28 cellular contexts compared by ENCODE assay signal in the genomic region with DNA sequence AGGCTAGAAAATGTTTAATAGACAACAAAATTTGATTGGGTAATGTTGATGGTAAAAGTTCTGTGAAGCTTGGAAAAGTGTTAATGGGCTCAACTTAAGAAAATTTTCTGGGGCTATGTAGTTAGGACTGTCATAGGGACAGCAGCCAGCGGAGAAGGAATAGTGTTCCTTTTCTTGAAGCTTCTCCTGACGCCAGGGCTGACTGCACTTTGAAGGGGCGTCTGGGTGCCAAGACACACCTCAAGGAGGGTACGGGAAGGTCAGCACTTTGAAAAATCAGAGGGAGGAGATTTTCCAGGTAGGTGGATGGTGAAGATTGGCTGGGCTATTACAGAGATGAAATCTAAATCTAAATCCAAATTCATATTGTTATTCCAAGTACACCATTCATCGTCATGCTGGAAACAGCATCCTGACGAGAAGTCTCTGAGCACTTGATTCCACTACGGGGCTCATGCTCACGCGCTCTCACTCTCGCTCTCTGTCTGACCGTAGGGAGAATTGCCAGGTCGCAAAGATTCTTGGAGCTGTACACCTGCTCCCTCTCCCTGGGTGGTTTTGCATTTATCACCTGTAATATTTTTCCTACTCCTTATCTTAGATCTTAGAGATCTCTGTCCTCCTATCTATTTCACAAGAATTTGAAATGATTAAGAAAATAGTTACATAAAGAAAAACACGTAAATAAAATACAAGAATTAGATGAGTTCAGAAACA.
DNase-seq lines count a peak whose midpoint lies in the region; TF ChIP-seq lines count a peak whose summit lies in the region.
"Had no signal": no experiment of that assay in that cellular context is flagged by ENCODE, and none has a peak within 500 bp of the region (broad histone marks: within the 10 kb centered on the region; RNA-seq: fewer than 3 reads in every experiment).

No MANE protein-coding gene starts in this region.

- H3K36me3 ChIP-seq in thyroid gland (no peaks in the 10 kb centered on the region), Karpas-422 (ENCODE audit: insufficient read depth, low read length) (no peaks in the 10 kb centered on the region)

- H3K9me2 ChIP-seq in Karpas-422 (replicated peaks; ENCODE audit: insufficient read depth, low read length) = no peaks in the 10 kb centered on the region

- TF ChIP-seq POLR2A in thyroid gland (IDR thresholded peaks at IDR 0.05) = peak in 1 of 2 donors; percentile 29

- H3K4me1 ChIP-seq in thyroid gland (peaks cover 58 to 67% of the 10 kb centered on the region in 2 donors), Karpas-422 (ENCODE audit: low read length) (peaks cover 10% of the 10 kb centered on the region)

- no peak overlapping the region for H3K4me3 ChIP-seq in thyroid gland (replicated peaks in 1 of 3)
- H3K4me3 ChIP-seq in Karpas-422 (ENCODE audit: low read length) = no peak overlapping the region
- H3K4me3 ChIP-seq: A549, heart right ventricle, psoas muscle, suprapubic skin had no signal

- no peaks in the 10 kb centered on the region for H4K20me1 ChIP-seq in Karpas-422 (ENCODE audit: insufficient read depth, low read depth, low read length)

- DNase-seq in NCI-H748 (lab: John Stamatoyannopoulos, UW; ENCODE audit: unreplicated experiment) = peak; percentile 11
- DNase-seq in NCI-H748 treated with DMSO at 0.1 percent for 48 hours (lab: John Stamatoyannopoulos, UW) = no peak
- peak; percentile 6 for DNase-seq in NCI-H69 (lab: John Stamatoyannopoulos, UW)
- DNase-seq in epithelial cell of prostate (ENCODE audit: low read depth, low spot score) = no peak
- peak; percentile 91 to 94 for DNase-seq in thyroid gland
- DNase-seq in stimulated activated naive CD4-positive, alpha-beta T cell treated with Interleukin-2 at 50 U/mL for 16 hours (lab: John Stamatoyannopoulos, UW) = no peak
- no peak for DNase-seq in Karpas-422
- DNase-seq in stimulated activated CD4-positive, alpha-beta T cell treated with anti-CD3 and anti-CD28 coated beads, Interleukin-2, amount 100 ng/mL, for 48 hours = no peak
- DNase-seq: activated CD4-positive, alpha-beta memory T cell treated with anti-CD3 and anti-CD28 coated beads for 36 hours; activated CD4-positive, CD25-positive, alpha-beta regulatory T cell treated with anti-CD3 and anti-CD28 coated beads, Interleukin-2, amount 50 U/mL, for 72 hours; activated naive CD4-positive, alpha-beta T cell; activated naive CD8-positive, alpha-beta T cell treated with anti-CD3 and anti-CD28 coated beads, Interleukin-2, amount 50 U/mL, for 24 hours; AML-193; CD4-positive, alpha-beta memory T cell; GOT3; heart right ventricle; KBM-7; MM.1S; naive thymus-derived CD4-positive, alpha-beta T cell; NCI-H1436; NCI-H2081 treated with DMSO at 0.1 percent for 48 hours; NCI-H510A; nucleus accumbens; psoas muscle; SHP77 treated with DMSO at 0.1 percent for 48 hours; stimulated activated CD4-positive, alpha-beta T cell treated with anti-CD3 and anti-CD28 coated beads, Interleukin-4, amount 100 ng/mL, for 4 hours had no signal

- H3K9ac ChIP-seq in Karpas-422 (ENCODE audit: low read length) = no peak overlapping the region

- H3K27me3 ChIP-seq in thyroid gland = no peaks in the 10 kb centered on the region
- no peaks in the 10 kb centered on the region for H3K27me3 ChIP-seq in Karpas-422 (ENCODE audit: low read length)
- H3K27me3 ChIP-seq: heart right ventricle, suprapubic skin had no signal

- intact Hi-C loops in thyroid gland (cut with DNase I) = no loop called here

- 28 to 50% methylated on average over 13 of the region's 13 CpGs for WGBS in thyroid gland, 2 donors

- peak in 1 of 6 experiments; percentile 21 for TF ChIP-seq CTCF in thyroid gland (IDR thresholded peaks at IDR 0.05)

- no peaks in the 10 kb centered on the region for H3K79me2 ChIP-seq in Karpas-422 (ENCODE audit: low read length)

- H3K4me2 ChIP-seq in Karpas-422 (ENCODE audit: low read depth, low read length, poor library complexity, severe bottlenecking) = no peak overlapping the region
- H3K4me2 ChIP-seq: A549 had no signal

- H3K9me3 ChIP-seq in thyroid gland (no peaks in the 10 kb centered on the region), Karpas-422 (ENCODE audit: low read length) (no peaks in the 10 kb centered on the region)
- H3K9me3 ChIP-seq: A549, heart right ventricle, psoas muscle, suprapubic skin had no signal

- H3K27ac ChIP-seq in epithelial cell of prostate (peak overlapping the region; percentile 42), thyroid gland (peak overlapping the region; percentile 81 to 89 (median 86)), Karpas-422 (ENCODE audit: low read length) (no peak overlapping the region)
- H3K27ac ChIP-seq: psoas muscle, suprapubic skin had no signal

- H2AFZ ChIP-seq in Karpas-422 (ENCODE audit: low read length) = no peak overlapping the region

Comparison
In these comparisons a context has a peak if more than half of its experiments do, and no peak if none do; other contexts are left out.
1. DNase-seq: peak in NCI-H748 (single experiment), NCI-H69 (single experiment) and thyroid gland (2 of 2); none in NCI-H748 treated with DMSO at 0.1 percent for 48 hours (single experiment), epithelial cell of prostate (single experiment), stimulated activated naive CD4-positive, alpha-beta T cell treated with Interleukin-2 at 50 U/mL for 16 hours (single experiment), Karpas-422 (single experiment) and stimulated activated CD4-positive, alpha-beta T cell treated with anti-CD3 and anti-CD28 coated beads, Interleukin-2, amount 100 ng/mL, for 48 hours (0 of 2).